ENCODE assay signal across 17 cellular contexts in genomic region chr2:174174741-174175140, GRCh38.
A peak's percentile ranks its signal among the peaks of the same experiment; 100 is the strongest.
DNase-seq lines count a peak whose midpoint lies in the region; ATAC-seq and TF ChIP-seq lines count a peak whose summit lies in the region.
"Had no signal": no experiment of that assay in that cellular context is flagged by ENCODE, and none has a peak within 500 bp of the region (broad histone marks: within the 10 kb centered on the region; RNA-seq: fewer than 3 reads in every experiment).

No MANE protein-coding gene starts in this region.

- H2AFZ ChIP-seq in GM23338: no peak overlapping the region
- H2AFZ ChIP-seq: PC-9 had no signal

- no peak for ATAC-seq in activated T-cell treated with anti-CD3 and anti-CD28 coated beads, Interleukin-2, amount 50 U/mL, for 72 hours (replicated peaks in 1 of 2)
- ATAC-seq in GM23338: no peak

- no peaks in the 10 kb centered on the region for H3K9me2 ChIP-seq in GM23338 (ENCODE audit: insufficient read depth)

- in situ Hi-C loops in brain microvascular endothelial cell (cut with HindIII; ENCODE audit: low pct_ligation_motif_present, low sequenced_read_pairs): no loop called here

- H3K36me3 ChIP-seq in GM23338 (ENCODE audit: insufficient read depth): no peaks in the 10 kb centered on the region
- H3K36me3 ChIP-seq in brain microvascular endothelial cell (replicated peaks): no peaks in the 10 kb centered on the region

- DNase-seq in NCI-H1092 treated with DMSO at 0.1 percent for 48 hours (lab: John Stamatoyannopoulos, UW) (peak; percentile 12), NCI-H1092 (lab: John Stamatoyannopoulos, UW) (no peak), dermis blood vessel endothelial cell (peak; percentile 21), GM23338 (ENCODE audit: low spot score) (no peak), brain microvascular endothelial cell (no peak)
- DNase-seq in activated T-cell treated with anti-CD3 and anti-CD28 coated beads, Interleukin-2, amount 50 U/mL, for 72 hours: no peak
- DNase-seq in activated T-cell treated with anti-CD3 and anti-CD28 coated beads, Interleukin-2, amount 50 U/mL, for 1 hour: no peak
- no peak for DNase-seq in activated CD4-positive, alpha-beta T cell treated with anti-CD3 and anti-CD28 coated beads, Interleukin-2, amount 50 U/mL, for 48 hours
- DNase-seq: AML-193, GF-D8, NCI-H1436 treated with DMSO at 0.1 percent for 48 hours, NCI-H446, PC-9, SJCRH30 had no signal

- H3K4me1 Mint-ChIP-seq in activated T-cell treated with anti-CD3 and anti-CD28 coated beads, Interleukin-2, amount 50 U/mL, for 72 hours (ENCODE audit: low read depth): no peaks in the 10 kb centered on the region
- peaks cover 7% of the 10 kb centered on the region for H3K4me1 Mint-ChIP-seq in GM23338

- peaks cover 80% of the 10 kb centered on the region for H3K79me2 ChIP-seq in GM23338 (replicated peaks; ENCODE audit: insufficient read depth)

- H3F3A ChIP-seq in GM23338 (replicated peaks; ENCODE audit: low read depth): no peaks in the 10 kb centered on the region

- no peak overlapping the region for H3K4me3 Mint-ChIP-seq in activated T-cell treated with anti-CD3 and anti-CD28 coated beads, Interleukin-2, amount 50 U/mL, for 72 hours
- H3K4me3 Mint-ChIP-seq in GM23338: no peak overlapping the region

- TF ChIP-seq CTCF in GM23338 (conservative IDR thresholded peaks at IDR 0.05; ENCODE audit: low read depth in 2 of 2) (no peak), brain microvascular endothelial cell (IDR thresholded peaks at IDR 0.05; ENCODE audit: low read depth, low read length, missing control alignments) (no peak)

- no peaks in the 10 kb centered on the region for H3K27me3 Mint-ChIP-seq in activated T-cell treated with anti-CD3 and anti-CD28 coated beads, Interleukin-2, amount 50 U/mL, for 72 hours (ENCODE audit: low read depth)
- no peaks in the 10 kb centered on the region for H3K27me3 Mint-ChIP-seq in GM23338 (ENCODE audit: insufficient read depth, low read depth, poor library complexity)

- H4K20me1 ChIP-seq in GM23338 (replicated peaks; ENCODE audit: insufficient read depth): no peaks in the 10 kb centered on the region

- no peaks in the 10 kb centered on the region for H3K27me3 ChIP-seq in GM23338 (ENCODE audit: insufficient read depth)
- no peaks in the 10 kb centered on the region for H3K27me3 ChIP-seq in brain microvascular endothelial cell (replicated peaks)
- H3K27me3 ChIP-seq: SJCRH30 had no signal

- H3K4me2 ChIP-seq in GM23338: no peak overlapping the region
- H3K4me2 ChIP-seq: PC-9 had no signal

- H3K4me3 ChIP-seq in GM23338 (no peak overlapping the region), brain microvascular endothelial cell (ENCODE audit: low read depth, low read length) (no peak overlapping the region)
- H3K4me3 ChIP-seq: PC-9, SJCRH30 had no signal

- H3K36me3 Mint-ChIP-seq in activated T-cell treated with anti-CD3 and anti-CD28 coated beads, Interleukin-2, amount 50 U/mL, for 72 hours (ENCODE audit: insufficient read depth in 2 of 2): peaks cover 18 to 41% of the 10 kb centered on the region in 2 donors
- H3K36me3 Mint-ChIP-seq in GM23338 (ENCODE audit: low read depth): peaks cover 34% of the 10 kb centered on the region

- no peak overlapping the region for H3K27ac ChIP-seq in GM23338 (ENCODE audit: low read depth)
- no peak overlapping the region for H3K27ac ChIP-seq in brain microvascular endothelial cell
- H3K27ac ChIP-seq: 22Rv1, C4-2B, PC-9, RWPE1, SJCRH30 had no signal

- H3K9me3 Mint-ChIP-seq in activated T-cell treated with anti-CD3 and anti-CD28 coated beads, Interleukin-2, amount 50 U/mL, for 72 hours: peaks cover 10 to 16% of the 10 kb centered on the region in 2 donors
- H3K9me3 Mint-ChIP-seq in GM23338: peaks cover 18% of the 10 kb centered on the region; the same call in 2 of the 3 replicates

- peak overlapping the region; percentile 39 for H3K27ac Mint-ChIP-seq in activated T-cell treated with anti-CD3 and anti-CD28 coated beads, Interleukin-2, amount 50 U/mL, for 72 hours
- no peak overlapping the region for H3K27ac Mint-ChIP-seq in GM23338

- H3K4me1 ChIP-seq in GM23338 (ENCODE audit: insufficient read depth): no peaks in the 10 kb centered on the region
- H3K4me1 ChIP-seq: SJCRH30 had no signal

TF ChIP-seq in GM23338, 12 proteins besides CTCF, POLR2A, EP300 and RAD21:
- no peak for TF ChIP-seq NANOG (IDR thresholded peaks at IDR 0.05; ENCODE audit: borderline replicate concordance)
- no peak for TF ChIP-seq EZH2phosphoT487 (IDR thresholded peaks at IDR 0.05; ENCODE audit: unreplicated experiment)
- TF ChIP-seq, protein P1, sequence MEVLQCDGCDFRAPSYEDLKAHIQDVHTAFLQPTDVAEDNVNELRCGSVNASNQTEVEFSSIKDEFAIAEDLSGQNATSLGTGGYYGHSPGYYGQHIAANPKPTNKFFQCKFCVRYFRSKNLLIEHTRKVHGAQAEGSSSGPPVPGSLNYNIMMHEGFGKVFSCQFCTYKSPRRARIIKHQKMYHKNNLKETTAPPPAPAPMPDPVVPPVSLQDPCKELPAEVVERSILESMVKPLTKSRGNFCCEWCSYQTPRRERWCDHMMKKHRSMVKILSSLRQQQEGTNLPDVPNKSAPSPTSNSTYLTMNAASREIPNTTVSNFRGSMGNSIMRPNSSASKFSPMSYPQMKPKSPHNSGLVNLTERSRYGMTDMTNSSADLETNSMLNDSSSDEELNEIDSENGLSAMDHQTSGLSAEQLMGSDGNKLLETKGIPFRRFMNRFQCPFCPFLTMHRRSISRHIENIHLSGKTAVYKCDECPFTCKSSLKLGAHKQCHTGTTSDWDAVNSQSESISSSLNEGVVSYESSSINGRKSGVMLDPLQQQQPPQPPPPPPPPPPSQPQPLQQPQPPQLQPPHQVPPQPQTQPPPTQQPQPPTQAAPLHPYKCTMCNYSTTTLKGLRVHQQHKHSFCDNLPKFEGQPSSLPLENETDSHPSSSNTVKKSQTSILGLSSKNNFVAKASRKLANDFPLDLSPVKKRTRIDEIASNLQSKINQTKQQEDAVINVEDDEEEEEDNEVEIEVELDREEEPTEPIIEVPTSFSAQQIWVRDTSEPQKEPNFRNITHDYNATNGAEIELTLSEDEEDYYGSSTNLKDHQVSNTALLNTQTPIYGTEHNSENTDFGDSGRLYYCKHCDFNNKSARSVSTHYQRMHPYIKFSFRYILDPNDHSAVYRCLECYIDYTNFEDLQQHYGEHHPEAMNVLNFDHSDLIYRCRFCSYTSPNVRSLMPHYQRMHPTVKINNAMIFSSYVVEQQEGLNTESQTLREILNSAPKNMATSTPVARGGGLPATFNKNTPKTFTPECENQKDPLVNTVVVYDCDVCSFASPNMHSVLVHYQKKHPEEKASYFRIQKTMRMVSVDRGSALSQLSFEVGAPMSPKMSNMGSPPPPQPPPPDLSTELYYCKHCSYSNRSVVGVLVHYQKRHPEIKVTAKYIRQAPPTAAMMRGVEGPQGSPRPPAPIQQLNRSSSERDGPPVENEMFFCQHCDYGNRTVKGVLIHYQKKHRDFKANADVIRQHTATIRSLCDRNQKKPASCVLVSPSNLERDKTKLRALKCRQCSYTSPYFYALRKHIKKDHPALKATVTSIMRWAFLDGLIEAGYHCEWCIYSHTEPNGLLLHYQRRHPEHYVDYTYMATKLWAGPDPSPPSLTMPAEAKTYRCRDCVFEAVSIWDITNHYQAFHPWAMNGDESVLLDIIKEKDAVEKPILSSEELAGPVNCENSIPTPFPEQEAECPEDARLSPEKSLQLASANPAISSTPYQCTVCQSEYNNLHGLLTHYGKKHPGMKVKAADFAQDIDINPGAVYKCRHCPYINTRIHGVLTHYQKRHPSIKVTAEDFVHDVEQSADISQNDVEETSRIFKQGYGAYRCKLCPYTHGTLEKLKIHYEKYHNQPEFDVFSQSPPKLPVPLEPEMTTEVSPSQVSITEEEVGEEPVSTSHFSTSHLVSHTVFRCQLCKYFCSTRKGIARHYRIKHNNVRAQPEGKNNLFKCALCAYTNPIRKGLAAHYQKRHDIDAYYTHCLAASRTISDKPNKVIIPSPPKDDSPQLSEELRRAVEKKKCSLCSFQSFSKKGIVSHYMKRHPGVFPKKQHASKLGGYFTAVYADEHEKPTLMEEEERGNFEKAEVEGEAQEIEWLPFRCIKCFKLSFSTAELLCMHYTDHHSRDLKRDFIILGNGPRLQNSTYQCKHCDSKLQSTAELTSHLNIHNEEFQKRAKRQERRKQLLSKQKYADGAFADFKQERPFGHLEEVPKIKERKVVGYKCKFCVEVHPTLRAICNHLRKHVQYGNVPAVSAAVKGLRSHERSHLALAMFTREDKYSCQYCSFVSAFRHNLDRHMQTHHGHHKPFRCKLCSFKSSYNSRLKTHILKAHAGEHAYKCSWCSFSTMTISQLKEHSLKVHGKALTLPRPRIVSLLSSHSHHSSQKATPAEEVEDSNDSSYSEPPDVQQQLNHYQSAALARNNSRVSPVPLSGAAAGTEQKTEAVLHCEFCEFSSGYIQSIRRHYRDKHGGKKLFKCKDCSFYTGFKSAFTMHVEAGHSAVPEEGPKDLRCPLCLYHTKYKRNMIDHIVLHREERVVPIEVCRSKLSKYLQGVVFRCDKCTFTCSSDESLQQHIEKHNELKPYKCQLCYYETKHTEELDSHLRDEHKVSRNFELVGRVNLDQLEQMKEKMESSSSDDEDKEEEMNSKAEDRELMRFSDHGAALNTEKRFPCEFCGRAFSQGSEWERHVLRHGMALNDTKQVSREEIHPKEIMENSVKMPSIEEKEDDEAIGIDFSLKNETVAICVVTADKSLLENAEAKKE (CRISPR knock-in tag; IDR thresholded peaks at IDR 0.05): no peak
- TF ChIP-seq, protein P2, sequence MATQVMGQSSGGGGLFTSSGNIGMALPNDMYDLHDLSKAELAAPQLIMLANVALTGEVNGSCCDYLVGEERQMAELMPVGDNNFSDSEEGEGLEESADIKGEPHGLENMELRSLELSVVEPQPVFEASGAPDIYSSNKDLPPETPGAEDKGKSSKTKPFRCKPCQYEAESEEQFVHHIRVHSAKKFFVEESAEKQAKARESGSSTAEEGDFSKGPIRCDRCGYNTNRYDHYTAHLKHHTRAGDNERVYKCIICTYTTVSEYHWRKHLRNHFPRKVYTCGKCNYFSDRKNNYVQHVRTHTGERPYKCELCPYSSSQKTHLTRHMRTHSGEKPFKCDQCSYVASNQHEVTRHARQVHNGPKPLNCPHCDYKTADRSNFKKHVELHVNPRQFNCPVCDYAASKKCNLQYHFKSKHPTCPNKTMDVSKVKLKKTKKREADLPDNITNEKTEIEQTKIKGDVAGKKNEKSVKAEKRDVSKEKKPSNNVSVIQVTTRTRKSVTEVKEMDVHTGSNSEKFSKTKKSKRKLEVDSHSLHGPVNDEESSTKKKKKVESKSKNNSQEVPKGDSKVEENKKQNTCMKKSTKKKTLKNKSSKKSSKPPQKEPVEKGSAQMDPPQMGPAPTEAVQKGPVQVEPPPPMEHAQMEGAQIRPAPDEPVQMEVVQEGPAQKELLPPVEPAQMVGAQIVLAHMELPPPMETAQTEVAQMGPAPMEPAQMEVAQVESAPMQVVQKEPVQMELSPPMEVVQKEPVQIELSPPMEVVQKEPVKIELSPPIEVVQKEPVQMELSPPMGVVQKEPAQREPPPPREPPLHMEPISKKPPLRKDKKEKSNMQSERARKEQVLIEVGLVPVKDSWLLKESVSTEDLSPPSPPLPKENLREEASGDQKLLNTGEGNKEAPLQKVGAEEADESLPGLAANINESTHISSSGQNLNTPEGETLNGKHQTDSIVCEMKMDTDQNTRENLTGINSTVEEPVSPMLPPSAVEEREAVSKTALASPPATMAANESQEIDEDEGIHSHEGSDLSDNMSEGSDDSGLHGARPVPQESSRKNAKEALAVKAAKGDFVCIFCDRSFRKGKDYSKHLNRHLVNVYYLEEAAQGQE (IDR thresholded peaks at IDR 0.05; ENCODE audit: unreplicated experiment): no peak
TF ChIP-seq in GM23338: peak in this region for 0.

Comparison
In these comparisons a context has a peak if more than half of its experiments do, and no peak if none do; other contexts are left out.
1. DNase-seq: peak in NCI-H1092 treated with DMSO at 0.1 percent for 48 hours (single experiment) and dermis blood vessel endothelial cell (single experiment); none in NCI-H1092 (single experiment), activated T-cell treated with anti-CD3 and anti-CD28 coated beads, Interleukin-2, amount 50 U/mL, for 72 hours (0 of 2), activated T-cell treated with anti-CD3 and anti-CD28 coated beads, Interleukin-2, amount 50 U/mL, for 1 hour (single experiment), GM23338 (single experiment), activated CD4-positive, alpha-beta T cell treated with anti-CD3 and anti-CD28 coated beads, Interleukin-2, amount 50 U/mL, for 48 hours (0 of 2) and brain microvascular endothelial cell (single experiment).